In genomic region chr20:37447688-37448087, GRCh38 we compare ENCODE assay signal across 9 cellular contexts.
"Had no signal": no experiment of that assay in that cellular context is flagged by ENCODE, and none has a peak within 500 bp of the region (broad histone marks: within the 10 kb centered on the region; RNA-seq: fewer than 3 reads in every experiment).

No MANE protein-coding gene starts in this region.

- ATAC-seq: HepG2 had no signal

- H3K9ac ChIP-seq: GM23248 had no signal

- H3K4me3 ChIP-seq: GM23248 had no signal

- H3K4me3 Mint-ChIP-seq: H9, HFFc6, IgD-negative memory B cell had no signal

- H2AFZ ChIP-seq: GM23248 had no signal

- H3K27ac Mint-ChIP-seq: H9, HFFc6, IgD-negative memory B cell had no signal

- H3K4me1 Mint-ChIP-seq: H9, IgD-negative memory B cell had no signal

- DNase-seq: GM23248, GOT3, H9, HCEC 1CT, HFFc6, KBM-7 had no signal

- H3K27ac ChIP-seq: GM23248, HL-60 had no signal

- H3K36me3 Mint-ChIP-seq: IgD-negative memory B cell had no signal

- H3K9me3 Mint-ChIP-seq: H9, HFFc6, IgD-negative memory B cell had no signal
